Comparison of ENCODE assay signal across 8 cellular contexts in the genomic region with DNA sequence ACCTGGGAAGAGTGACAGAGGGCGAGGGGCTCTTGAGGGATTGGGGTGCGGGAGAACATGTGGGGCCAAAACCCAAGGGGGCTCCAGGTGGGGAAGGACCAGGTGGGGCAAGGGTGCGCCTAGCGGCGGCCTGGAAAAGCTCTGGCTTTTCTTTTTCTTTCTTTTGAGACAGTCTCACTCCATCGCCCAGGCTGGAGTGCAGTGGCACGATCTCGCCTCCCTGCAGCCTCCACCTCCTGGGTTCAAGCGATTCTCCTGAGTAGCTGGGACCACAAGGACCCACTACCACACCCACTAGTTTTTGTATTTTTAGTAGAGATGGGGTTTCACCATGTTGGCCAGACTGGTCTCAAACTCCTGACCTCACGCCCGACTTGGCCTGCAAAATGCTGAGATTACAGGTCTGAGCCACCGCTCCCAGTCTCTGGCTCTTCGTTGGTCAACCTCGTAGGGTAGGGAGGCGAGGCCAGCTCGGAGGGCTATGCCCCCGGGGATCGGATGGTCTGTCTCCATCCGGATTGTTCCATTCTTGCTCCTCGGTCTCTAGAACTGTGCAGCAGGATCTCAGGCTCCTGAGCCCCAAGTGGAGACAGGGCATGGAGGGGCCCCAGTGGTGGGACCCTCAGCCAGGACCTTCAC. TPM values are rescaled to one million over a fixed set of nuclear protein-coding genes. Genes with fewer than 3 reads are reported as not detected.
DNase-seq lines count a peak whose midpoint lies in the region; ATAC-seq and TF ChIP-seq lines count a peak whose summit lies in the region.

No MANE protein-coding gene starts in this region.

- TF ChIP-seq CTCF in RWPE2 (IDR thresholded peaks at IDR 0.05; ENCODE audit: poor library complexity, severe bottlenecking) = no peak
- TF ChIP-seq CTCF in glutamatergic neuron (IDR thresholded peaks at IDR 0.05; ENCODE audit: partially characterized antibody, unreplicated experiment) = peak; percentile 25
- peak; percentile 22 for TF ChIP-seq CTCF in smooth muscle cell (IDR thresholded peaks at IDR 0.05; ENCODE audit: borderline replicate concordance, insufficient read depth, poor library complexity, severe bottlenecking)

- H3K9ac ChIP-seq in smooth muscle cell (ENCODE audit: low read depth) = no peak overlapping the region

- 63% methylated on average over 18 of the region's 20 CpGs for WGBS in smooth muscle cell (ENCODE audit: low lambda C conversion rate)

- DNase-seq in T-helper 1 cell (no peak), RWPE2 (ENCODE audit: low spot score) (no peak), glutamatergic neuron (no peak), smooth muscle cell (lab: John Stamatoyannopoulos, UW; ENCODE audit: unreplicated experiment) (no peak), mesenteric fat pad (ENCODE audit: low spot score) (no peak)
- no peak for DNase-seq in effector CD4-positive, alpha-beta T cell

- H3K9me3 Mint-ChIP-seq in T-helper 1 cell treated with Interleukin-12 subunit alpha and Interleukin-12 subunit beta and Interleukin-4 antibody, amounts not matched to agents 30 μg/mL and 1 μg/mL, for 36 hours = peaks cover 8% of the 10 kb centered on the region
- H3K9me3 Mint-ChIP-seq in glutamatergic neuron (ENCODE audit: unreplicated experiment) = peaks cover 1% of the 10 kb centered on the region

- H3K27me3 ChIP-seq in RWPE2 (ENCODE audit: insufficient read depth, poor library complexity, severe bottlenecking) (no peaks in the 10 kb centered on the region), smooth muscle cell (ENCODE audit: low read depth) (no peaks in the 10 kb centered on the region)

- H3K27me3 Mint-ChIP-seq in T-helper 1 cell treated with Interleukin-12 subunit alpha and Interleukin-12 subunit beta and Interleukin-4 antibody, amounts not matched to agents 30 μg/mL and 1 μg/mL, for 36 hours (ENCODE audit: low read depth) = peaks cover 3% of the 10 kb centered on the region
- peaks cover 23% of the 10 kb centered on the region for H3K27me3 Mint-ChIP-seq in glutamatergic neuron (ENCODE audit: unreplicated experiment)

- H3K4me3 ChIP-seq in RWPE2 (ENCODE audit: severe bottlenecking) (no peak overlapping the region), smooth muscle cell (no peak overlapping the region)

- peaks cover 16% of the 10 kb centered on the region for H3K4me1 Mint-ChIP-seq in T-helper 1 cell treated with Interleukin-12 subunit alpha and Interleukin-12 subunit beta and Interleukin-4 antibody, amounts not matched to agents 30 μg/mL and 1 μg/mL, for 36 hours (ENCODE audit: low read depth)
- H3K4me1 Mint-ChIP-seq in glutamatergic neuron (ENCODE audit: low read depth, unreplicated experiment) = peaks cover 3% of the 10 kb centered on the region

- H3K36me3 ChIP-seq in RWPE2 (ENCODE audit: low read depth) (peaks cover 23% of the 10 kb centered on the region), smooth muscle cell (ENCODE audit: low read depth) (no peaks in the 10 kb centered on the region)

- ATAC-seq in RWPE2 (ENCODE audit: low read depth) (no peak), HG03342 (IDR thresholded peaks at IDR 0.05; ENCODE audit: unreplicated experiment) (no peak)

- no peak overlapping the region for H2AFZ ChIP-seq in smooth muscle cell (ENCODE audit: low read depth)

- H3K9me3 ChIP-seq in RWPE2 (ENCODE audit: severe bottlenecking) (no peaks in the 10 kb centered on the region), smooth muscle cell (replicated peaks; ENCODE audit: low read depth) (no peaks in the 10 kb centered on the region)

- peaks cover 29% of the 10 kb centered on the region for H3K36me3 Mint-ChIP-seq in T-helper 1 cell treated with Interleukin-12 subunit alpha and Interleukin-12 subunit beta and Interleukin-4 antibody, amounts not matched to agents 30 μg/mL and 1 μg/mL, for 36 hours (ENCODE audit: low read depth)
- peaks cover 7% of the 10 kb centered on the region for H3K36me3 Mint-ChIP-seq in glutamatergic neuron (ENCODE audit: unreplicated experiment)

- H4K20me1 ChIP-seq in smooth muscle cell (ENCODE audit: low read depth) = peaks cover 30% of the 10 kb centered on the region

- H3K27ac ChIP-seq in RWPE2 (ENCODE audit: poor library complexity, severe bottlenecking) (peak overlapping the region; percentile 76), smooth muscle cell (ENCODE audit: low read depth) (peak overlapping the region; percentile 96)

- H3K79me2 ChIP-seq in smooth muscle cell (ENCODE audit: low read depth) = peaks cover 26% of the 10 kb centered on the region

- H3K4me1 ChIP-seq in RWPE2 (ENCODE audit: insufficient read depth, poor library complexity, severe bottlenecking) (no peaks in the 10 kb centered on the region), smooth muscle cell (ENCODE audit: low read depth) (peaks cover 5% of the 10 kb centered on the region)

- peak overlapping the region; percentile 45 for H3K27ac Mint-ChIP-seq in T-helper 1 cell treated with Interleukin-12 subunit alpha and Interleukin-12 subunit beta and Interleukin-4 antibody, amounts not matched to agents 30 μg/mL and 1 μg/mL, for 36 hours
- no peak overlapping the region for H3K27ac Mint-ChIP-seq in glutamatergic neuron (ENCODE audit: unreplicated experiment)

- H3F3A ChIP-seq in smooth muscle cell (ENCODE audit: low read depth) = peaks cover 27% of the 10 kb centered on the region

- H3K4me3 Mint-ChIP-seq in T-helper 1 cell treated with Interleukin-12 subunit alpha and Interleukin-12 subunit beta and Interleukin-4 antibody, amounts not matched to agents 30 μg/mL and 1 μg/mL, for 36 hours = peak overlapping the region; percentile 97
- H3K4me3 Mint-ChIP-seq in glutamatergic neuron (ENCODE audit: unreplicated experiment) = no peak overlapping the region

- H3K4me2 ChIP-seq in smooth muscle cell = peak overlapping the region; percentile 95

RNA-seq across cellular contexts. Expression of gene GADD45B, which starts 3.7 kb away (rescaled TPM):
- 3.8 TPM for total RNA-seq in glutamatergic neuron (ENCODE audit: unreplicated experiment)
- 252 and 326 TPM in 2 replicates for total RNA-seq in smooth muscle cell
- 435 and 533 TPM in 2 replicates for polyA plus RNA-seq in smooth muscle cell
- total RNA-seq in mesenteric fat pad = 365 TPM

RNA-seq across cellular contexts. Expression of gene LMNB2, which starts 22.9 kb away (rescaled TPM):
- total RNA-seq in glutamatergic neuron (ENCODE audit: unreplicated experiment) = 45.8 TPM
- 21.7 and 25.5 TPM in 2 replicates for total RNA-seq in smooth muscle cell
- polyA plus RNA-seq in smooth muscle cell = 29.5 and 41.8 TPM in 2 replicates
- 19.6 TPM for total RNA-seq in mesenteric fat pad

RNA-seq across cellular contexts. Expression of gene TIMM13, which starts 52.3 kb away (rescaled TPM):
- total RNA-seq in glutamatergic neuron (ENCODE audit: unreplicated experiment) = 91.5 TPM
- total RNA-seq in smooth muscle cell = 14.1 and 20.0 TPM in 2 replicates
- 107 and 119 TPM in 2 replicates for polyA plus RNA-seq in smooth muscle cell
- 80.3 TPM for total RNA-seq in mesenteric fat pad

Comparison
In these comparisons a context has a peak if more than half of its experiments do, and no peak if none do; other contexts are left out.
1. RNA of gene GADD45B, which starts 3.7 kb away (total RNA-seq): 365 TPM in mesenteric fat pad (single experiment) and 252 to 326 TPM in smooth muscle cell; 3.8 TPM in glutamatergic neuron (single experiment); every median in the first group is over 10 times any median in the second.